In the genomic region with DNA sequence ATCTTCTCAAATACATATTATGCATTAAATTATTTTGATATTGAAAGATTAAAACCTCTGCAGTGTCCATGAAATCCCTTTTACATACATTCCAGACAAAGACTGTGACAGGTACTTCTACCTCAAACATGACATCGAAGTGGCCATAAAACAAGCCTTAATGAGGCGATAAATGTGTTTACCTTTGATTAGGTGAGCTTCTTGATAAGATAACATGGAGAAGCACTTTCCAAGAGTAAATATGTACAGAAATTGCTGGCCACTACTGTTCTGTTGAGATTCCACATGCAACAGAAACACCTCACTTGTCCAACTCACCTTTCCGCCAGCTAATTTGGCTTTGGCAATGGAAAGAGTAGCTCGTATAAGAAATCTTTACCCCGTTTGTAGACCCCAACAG, we compare ENCODE assay signal across 21 cellular contexts. TPM values are rescaled to one million over a fixed set of nuclear protein-coding genes. Genes with fewer than 3 reads are reported as not detected.
A peak's percentile ranks its signal among the peaks of the same experiment; 100 is the strongest.
DNase-seq lines count a peak whose midpoint lies in the region; ATAC-seq and TF ChIP-seq lines count a peak whose summit lies in the region.
"Had no signal": no experiment of that assay in that cellular context is flagged by ENCODE, and none has a peak within 500 bp of the region (broad histone marks: within the 10 kb centered on the region; RNA-seq: fewer than 3 reads in every experiment).

No MANE protein-coding gene starts in this region.

- H3K4me1 ChIP-seq in mucosa of descending colon (ENCODE audit: low read depth), result no peaks in the 10 kb centered on the region

- H3K9me3 Mint-ChIP-seq in brain, result no peaks in the 10 kb centered on the region
- H3K9me3 Mint-ChIP-seq: activated CD4-positive, alpha-beta memory T cell treated with anti-CD3 and anti-CD28 coated beads, Interleukin-2, amount 10 ng/mL, durations not matched to agents 7 days and 5 days; natural killer cell had no signal

- H3K4me3 Mint-ChIP-seq in brain, result no peak overlapping the region
- H3K4me3 Mint-ChIP-seq: activated CD4-positive, alpha-beta memory T cell treated with anti-CD3 and anti-CD28 coated beads, Interleukin-2, amount 10 ng/mL, durations not matched to agents 7 days and 5 days; activated naive CD8-positive, alpha-beta T cell; natural killer cell had no signal

- POLR2A ChIA-PET in HEK293T (lab: Yijun Ruan, JAX), result no interaction called here

- TF ChIP-seq CTCF in brain (conservative IDR thresholded peaks at IDR 0.05) (no peak), mucosa of descending colon (IDR thresholded peaks at IDR 0.05) (no peak)

- H3K4me1 Mint-ChIP-seq in brain, result peaks cover 89% of the 10 kb centered on the region

- no peaks in the 10 kb centered on the region for H3K36me3 ChIP-seq in mucosa of descending colon (ENCODE audit: low read depth)
- H3K36me3 ChIP-seq: ascending aorta had no signal

- no peak overlapping the region for H3K4me3 ChIP-seq in mucosa of descending colon
- H3K4me3 ChIP-seq: ascending aorta, skin epidermis had no signal

- intact Hi-C loops in mucosa of descending colon (cut with DNase I, micrococcal nuclease), result no loop called here
- intact Hi-C loops in Right ventricle myocardium superior (cut with DNase I), result no loop called here

- no peaks in the 10 kb centered on the region for H3K9me3 ChIP-seq in mucosa of descending colon
- H3K9me3 ChIP-seq: ascending aorta had no signal

- CTCF ChIA-PET in HEK293T (lab: Yijun Ruan, JAX), result interaction anchor here (0.5 kb wide), 1 partner anchor 16 kb away, joined by 3 read pairs; no protein-coding TSS in a partner anchor

- peak; percentile 62 for DNase-seq in DMS153 treated with DMSO at 0.1 percent for 48 hours (lab: John Stamatoyannopoulos, UW; ENCODE audit: unreplicated experiment)
- DNase-seq in NCI-H1105 (lab: John Stamatoyannopoulos, UW), result peak; percentile 82
- DNase-seq in mucosa of descending colon, result no peak
- no peak for DNase-seq in Right ventricle myocardium superior
- no peak for DNase-seq in HUDEP-2 (lab: John Stamatoyannopoulos, UW; ENCODE audit: unreplicated experiment in 76 of 76)
- DNase-seq in HEK293T (ENCODE audit: extremely low spot score), result no peak
- DNase-seq: activated CD4-positive, alpha-beta memory T cell treated with anti-CD3 and anti-CD28 coated beads, Interleukin-2, amount 10 ng/mL, durations not matched to agents 7 days and 5 days; Calu3; central memory CD4-positive, alpha-beta T cell; foreskin fibroblast; left ventricle myocardium superior; midbrain; natural killer cell; NCI-H1436 treated with DMSO at 0.1 percent for 48 hours; NCI-H226; SIG-M5; stimulated activated CD4-positive, alpha-beta T cell treated with anti-CD3 and anti-CD28 coated beads, Interleukin-2, amount 100 ng/mL, for 24 hours had no signal

- peak; percentile 73 for ATAC-seq in mucosa of descending colon
- ATAC-seq in Right ventricle myocardium superior (ENCODE audit: poor library complexity), result no peak
- ATAC-seq: left ventricle myocardium superior, natural killer cell had no signal

- H3K36me3 Mint-ChIP-seq in brain, result peaks cover 18% of the 10 kb centered on the region
- H3K36me3 Mint-ChIP-seq: activated naive CD8-positive, alpha-beta T cell had no signal

- H3K27ac Mint-ChIP-seq in brain, result peak overlapping the region in 3 of 5 experiments; percentile 12 to 58 (median 53)
- H3K27ac Mint-ChIP-seq: activated CD4-positive, alpha-beta memory T cell treated with anti-CD3 and anti-CD28 coated beads, Interleukin-2, amount 10 ng/mL, durations not matched to agents 7 days and 5 days; activated naive CD8-positive, alpha-beta T cell had no signal

- peaks cover 3% of the 10 kb centered on the region for H3K27me3 Mint-ChIP-seq in brain
- H3K27me3 Mint-ChIP-seq: activated CD4-positive, alpha-beta memory T cell treated with anti-CD3 and anti-CD28 coated beads, Interleukin-2, amount 10 ng/mL, durations not matched to agents 7 days and 5 days had no signal

TF ChIP-seq in HEK293T, 16 proteins besides CTCF, POLR2A, EP300 and RAD21:
- TF ChIP-seq ELF4 (IDR thresholded peaks at IDR 0.05), result no peak
- no peak for TF ChIP-seq ARNT (IDR thresholded peaks at IDR 0.05)
- no peak for TF ChIP-seq FOXM1 (IDR thresholded peaks at IDR 0.05; ENCODE audit: borderline replicate concordance)
- no peak for TF ChIP-seq L3MBTL2 (conservative IDR thresholded peaks at IDR 0.05)
- TF ChIP-seq, protein P1, sequence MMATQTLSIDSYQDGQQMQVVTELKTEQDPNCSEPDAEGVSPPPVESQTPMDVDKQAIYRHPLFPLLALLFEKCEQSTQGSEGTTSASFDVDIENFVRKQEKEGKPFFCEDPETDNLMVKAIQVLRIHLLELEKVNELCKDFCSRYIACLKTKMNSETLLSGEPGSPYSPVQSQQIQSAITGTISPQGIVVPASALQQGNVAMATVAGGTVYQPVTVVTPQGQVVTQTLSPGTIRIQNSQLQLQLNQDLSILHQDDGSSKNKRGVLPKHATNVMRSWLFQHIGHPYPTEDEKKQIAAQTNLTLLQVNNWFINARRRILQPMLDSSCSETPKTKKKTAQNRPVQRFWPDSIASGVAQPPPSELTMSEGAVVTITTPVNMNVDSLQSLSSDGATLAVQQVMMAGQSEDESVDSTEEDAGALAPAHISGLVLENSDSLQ (IDR thresholded peaks at IDR 0.05), result no peak
- TF ChIP-seq SUZ12 (IDR thresholded peaks at IDR 0.05), result no peak
- TF ChIP-seq LEF1 (IDR thresholded peaks at IDR 0.05; ENCODE audit: borderline replicate concordance), result no peak
- no peak for TF ChIP-seq FOXK2 (IDR thresholded peaks at IDR 0.05)
- TF ChIP-seq BHLHE40 (IDR thresholded peaks at IDR 0.05; ENCODE audit: borderline replicate concordance), result no peak
- no peak for TF ChIP-seq NFRKB (IDR thresholded peaks at IDR 0.05)
- TF ChIP-seq ZNF384 (IDR thresholded peaks at IDR 0.05), result no peak
- no peak for TF ChIP-seq TARDBP (IDR thresholded peaks at IDR 0.05)
- no peak for TF ChIP-seq CTBP1 (IDR thresholded peaks at IDR 0.05; ENCODE audit: borderline replicate concordance)
- TF ChIP-seq HDGF (IDR thresholded peaks at IDR 0.05; ENCODE audit: borderline replicate concordance), result no peak
- TF ChIP-seq FOXA1 (IDR thresholded peaks at IDR 0.05), result no peak

RNA-seq across cellular contexts. Expression of a gene that starts 55.2 kb away (rescaled TPM):
- polyA plus RNA-seq in brain (ENCODE audit: insufficient read depth, low read depth, low replicate concordance), result 28.2 TPM
- total RNA-seq in mucosa of descending colon (10 to 100 TPM; 19.0 to 80.1 (median 48.6) TPM), Right ventricle myocardium superior (81.0 TPM)

Comparison
In these comparisons a context has a peak if more than half of its experiments do, and no peak if none do; other contexts are left out.
1. DNase-seq: peak in DMS153 treated with DMSO at 0.1 percent for 48 hours (single experiment) and NCI-H1105 (single experiment); none in mucosa of descending colon (0 of 3), Right ventricle myocardium superior (single experiment), HUDEP-2 (0 of 76) and HEK293T (single experiment).